ENCODE assay signal across 14 cellular contexts in genomic region chr11:2096001-2096918, GRCh38. TPM values are rescaled to one million over a fixed set of nuclear protein-coding genes. Genes with fewer than 3 reads are reported as not detected.
DNase-seq lines count a peak whose midpoint lies in the region; ATAC-seq and TF ChIP-seq lines count a peak whose summit lies in the region.
"Had no signal": no experiment of that assay in that cellular context is flagged by ENCODE, and none has a peak within 500 bp of the region (broad histone marks: within the 10 kb centered on the region; RNA-seq: fewer than 3 reads in every experiment).

No MANE protein-coding gene starts in this region.

- H3K4me1 ChIP-seq in GM23338 (ENCODE audit: insufficient read depth) (peaks cover 12% of the 10 kb centered on the region; the same call in 1 of the 2 replicates), adipocyte (ENCODE audit: control insufficient read depth, insufficient read depth, low read length) (peaks cover 45% of the 10 kb centered on the region), right atrium auricular region (peaks cover 0 to 76% of the 10 kb centered on the region in 2 donors), stomach (peaks cover 43 to 67% (median 65%) of the 10 kb centered on the region in 4 donors)

- H2AFZ ChIP-seq in GM23338: peak overlapping the region; percentile 78

- H3K9me3 ChIP-seq in adipocyte (ENCODE audit: control insufficient read depth, low read length): peaks cover 6% of the 10 kb centered on the region
- no peaks in the 10 kb centered on the region for H3K9me3 ChIP-seq in right atrium auricular region
- H3K9me3 ChIP-seq in stomach: no peaks in the 10 kb centered on the region

- H3K9me2 ChIP-seq in GM23338 (ENCODE audit: insufficient read depth): no peaks in the 10 kb centered on the region

- H3K4me3 Mint-ChIP-seq in GM23338 (no peak overlapping the region), nephron progenitor cell (no peak overlapping the region)
- no peak overlapping the region for H3K4me3 Mint-ChIP-seq in activated naive CD8-positive, alpha-beta T cell treated with anti-CD3 and anti-CD28 coated beads for 36 hours
- H3K4me3 Mint-ChIP-seq: activated CD4-positive, alpha-beta T cell treated with anti-CD3 and anti-CD28 coated beads, Interleukin-2, amount 10 ng/mL, durations not matched to agents 7 days and 5 days had no signal

- no peaks in the 10 kb centered on the region for H3K27me3 ChIP-seq in GM23338 (ENCODE audit: insufficient read depth)
- H3K27me3 ChIP-seq in adipocyte (replicated peaks; ENCODE audit: control insufficient read depth, insufficient read depth, low read length): peaks cover 7% of the 10 kb centered on the region
- H3K27me3 ChIP-seq in right atrium auricular region: no peaks in the 10 kb centered on the region
- peaks cover 0 to 16% (median 0%) of the 10 kb centered on the region in 3 donors for H3K27me3 ChIP-seq in stomach

- peak overlapping the region; percentile 71 for H3K9ac ChIP-seq in adipocyte (ENCODE audit: low read length)

- H4K20me1 ChIP-seq in GM23338 (replicated peaks; ENCODE audit: insufficient read depth): no peaks in the 10 kb centered on the region

- H3K79me2 ChIP-seq in GM23338 (replicated peaks; ENCODE audit: insufficient read depth): no peaks in the 10 kb centered on the region

- 0 out of 2 replicates have a peak, but pooled peaks cover 2% of the 10 kb centered on the region for H3F3A ChIP-seq in GM23338 (replicated peaks; ENCODE audit: low read depth)

- no peak for TF ChIP-seq POLR2A in stomach (IDR thresholded peaks at IDR 0.05)

- H3K4me1 Mint-ChIP-seq in GM23338 (peaks cover 20% of the 10 kb centered on the region), nephron progenitor cell (peaks cover 30% of the 10 kb centered on the region)
- peaks cover 9% of the 10 kb centered on the region for H3K4me1 Mint-ChIP-seq in activated naive CD8-positive, alpha-beta T cell treated with anti-CD3 and anti-CD28 coated beads for 36 hours

- DNase-seq in GM23338 (ENCODE audit: low spot score): no peak
- DNase-seq in adipocyte (ENCODE audit: low read depth): peak; percentile 75
- DNase-seq in right atrium auricular region (ENCODE audit: low spot score): no peak
- no peak for DNase-seq in stomach
- DNase-seq in medulla oblongata (ENCODE audit: extremely low spot score): no peak
- no peak for DNase-seq in nephron progenitor cell
- no peak for DNase-seq in activated naive CD8-positive, alpha-beta T cell treated with anti-CD3 and anti-CD28 coated beads for 36 hours
- DNase-seq: activated CD4-positive, alpha-beta T cell treated with anti-CD3 and anti-CD28 coated beads, Interleukin-2, amount 10 ng/mL, durations not matched to agents 7 days and 5 days; activated naive CD4-positive, alpha-beta T cell treated with Interleukin-2 at 50 U/mL for 16 hours; DMS53; NCI-H1092; NCI-H524 treated with DMSO at 0.1 percent for 48 hours had no signal

- H3K4me2 ChIP-seq in GM23338: no peak overlapping the region

- no peak for TF ChIP-seq EP300 in stomach (IDR thresholded peaks at IDR 0.05)

- H3K36me3 ChIP-seq in GM23338 (ENCODE audit: insufficient read depth): no peaks in the 10 kb centered on the region
- no peaks in the 10 kb centered on the region for H3K36me3 ChIP-seq in adipocyte (ENCODE audit: control insufficient read depth, insufficient read depth, low read length, severe bottlenecking)
- H3K36me3 ChIP-seq in right atrium auricular region: no peaks in the 10 kb centered on the region
- no peaks in the 10 kb centered on the region for H3K36me3 ChIP-seq in stomach

- TF ChIP-seq CTCF in GM23338 (conservative IDR thresholded peaks at IDR 0.05; ENCODE audit: low read depth in 2 of 2) (no peak), right atrium auricular region (IDR thresholded peaks at IDR 0.05) (no peak), stomach (IDR thresholded peaks at IDR 0.05) (no peak), nephron progenitor cell (IDR thresholded peaks at IDR 0.05) (no peak)

- H3K36me3 Mint-ChIP-seq in GM23338 (ENCODE audit: low read depth) (no peaks in the 10 kb centered on the region), nephron progenitor cell (ENCODE audit: low read depth) (no peaks in the 10 kb centered on the region)
- H3K36me3 Mint-ChIP-seq in activated naive CD8-positive, alpha-beta T cell treated with anti-CD3 and anti-CD28 coated beads for 36 hours: no peaks in the 10 kb centered on the region

- ATAC-seq in GM23338 (no peak), GM19397 (IDR thresholded peaks at IDR 0.05; ENCODE audit: unreplicated experiment) (no peak)

- no peak overlapping the region for H3K4me3 ChIP-seq in GM23338
- H3K4me3 ChIP-seq in adipocyte (ENCODE audit: low read length): peak overlapping the region; percentile 44
- no peak overlapping the region for H3K4me3 ChIP-seq in right atrium auricular region
- H3K4me3 ChIP-seq in stomach: no peak overlapping the region
- H3K4me3 ChIP-seq: skin epidermis had no signal

- no peaks in the 10 kb centered on the region; the same call in 1 of the 3 replicates for H3K9me3 Mint-ChIP-seq in GM23338
- peaks cover 4% of the 10 kb centered on the region for H3K9me3 Mint-ChIP-seq in nephron progenitor cell
- no peaks in the 10 kb centered on the region for H3K9me3 Mint-ChIP-seq in activated naive CD8-positive, alpha-beta T cell treated with anti-CD3 and anti-CD28 coated beads for 36 hours
- H3K9me3 Mint-ChIP-seq: activated CD4-positive, alpha-beta T cell treated with anti-CD3 and anti-CD28 coated beads, Interleukin-2, amount 10 ng/mL, durations not matched to agents 7 days and 5 days had no signal

- H3K27ac Mint-ChIP-seq in GM23338: peak overlapping the region; percentile 75; the same call in 1 of the 2 replicates
- no peak overlapping the region for H3K27ac Mint-ChIP-seq in nephron progenitor cell
- H3K27ac Mint-ChIP-seq in activated naive CD8-positive, alpha-beta T cell treated with anti-CD3 and anti-CD28 coated beads for 36 hours: no peak overlapping the region
- H3K27ac Mint-ChIP-seq: activated CD4-positive, alpha-beta T cell treated with anti-CD3 and anti-CD28 coated beads, Interleukin-2, amount 10 ng/mL, durations not matched to agents 7 days and 5 days had no signal

- H3K27me3 Mint-ChIP-seq in GM23338 (ENCODE audit: insufficient read depth, low read depth, poor library complexity) (peaks cover 19% of the 10 kb centered on the region), nephron progenitor cell (ENCODE audit: low read depth, poor library complexity) (peaks cover 13% of the 10 kb centered on the region)
- peaks cover 18% of the 10 kb centered on the region for H3K27me3 Mint-ChIP-seq in activated naive CD8-positive, alpha-beta T cell treated with anti-CD3 and anti-CD28 coated beads for 36 hours

- no peak overlapping the region for H3K27ac ChIP-seq in GM23338 (ENCODE audit: low read depth)
- H3K27ac ChIP-seq in right atrium auricular region: peak overlapping the region; percentile 66 to 71
- H3K27ac ChIP-seq in stomach: peak overlapping the region in 4 of 5 donors; percentile 64 to 81 (median 74)

- WGBS in stomach, 5 donors: 90 to 94% (median 93%) methylated on average over 18 to 19 of the region's 19 CpGs

- intact Hi-C loops in stomach (cut with DNase I; ENCODE audit: low total_unique reads): no loop called here

TF ChIP-seq in GM23338, 12 proteins besides CTCF, POLR2A, EP300 and RAD21 (continues in another document):
- TF ChIP-seq EZH2 (IDR thresholded peaks at IDR 0.05; ENCODE audit: low read depth, unreplicated experiment) (no peak), NANOG (IDR thresholded peaks at IDR 0.05; ENCODE audit: borderline replicate concordance) (no peak), CREB1 (CRISPR knock-in tag; IDR thresholded peaks at IDR 0.05; ENCODE audit: low read depth) (no peak)

RNA-seq across cellular contexts. Expression of gene IGF2, which starts 42.9 kb away (rescaled TPM):
- 0.70 and 1.4 TPM in 2 replicates for total RNA-seq in GM23338 (2014; rRNA removed; shearing (Covaris generic))
- 4.0 and 4.4 TPM in 2 replicates for polyA plus RNA-seq in GM23338 (2016; fragmentation: Nextera tagmentation; extraction: Ambion mirVana)
- 10 to 100 TPM; 43.2 to 61.9 TPM for total RNA-seq in right atrium auricular region
- 100 to 1,000 TPM in 1 of 5 donors, 10 to 100 TPM in 3, 1 to 10 TPM in 1; 5.2 to 164 (median 29.2) TPM for total RNA-seq in stomach
- polyA plus RNA-seq in stomach: 1 to 10 TPM; 3.8 to 9.6 (median 5.2) TPM
- total RNA-seq in activated naive CD8-positive, alpha-beta T cell treated with anti-CD3 and anti-CD28 coated beads for 36 hours: under 1 TPM; 0.06 to 0.08 TPM
